In genomic region chr1:109269212-109269980, GRCh38 we compare ENCODE assay signal across 18 cellular contexts. TPM values are rescaled to one million over a fixed set of nuclear protein-coding genes. Genes with fewer than 3 reads are reported as not detected.
"Had no signal": no experiment of that assay in that cellular context is flagged by ENCODE, and none has a peak within 500 bp of the region (broad histone marks: within the 10 kb centered on the region; RNA-seq: fewer than 3 reads in every experiment).

No MANE protein-coding gene starts in this region.

- ATAC-seq: activated CD8-positive, alpha-beta memory T cell treated with anti-CD3 and anti-CD28 coated beads, Interleukin-2, amount 10 ng/mL, durations not matched to agents 7 days and 5 days; left lung; naive thymus-derived CD8-positive, alpha-beta T cell; stimulated activated naive CD8-positive, alpha-beta T cell treated with anti-CD3 and anti-CD28 coated beads, Interleukin-15, Interleukin-2, amounts not matched to agents 100 U/mL and 50 U/mL, for 24 hours; T-cell had no signal

- H3K27me3 ChIP-seq: left lung, transverse colon had no signal

- H3K36me3 ChIP-seq: left lung, transverse colon had no signal

- H3K27ac ChIP-seq: left lung, parathyroid adenoma, transverse colon had no signal

- H3K9me3 Mint-ChIP-seq: activated CD4-positive, alpha-beta memory T cell treated with anti-CD3 and anti-CD28 coated beads, Interleukin-2, amount 10 ng/mL, durations not matched to agents 7 days and 5 days; naive thymus-derived CD8-positive, alpha-beta T cell; T-cell had no signal

- H3K9me3 ChIP-seq: left lung, SK-N-SH, transverse colon had no signal

- H3K27ac Mint-ChIP-seq: activated CD4-positive, alpha-beta memory T cell treated with anti-CD3 and anti-CD28 coated beads, Interleukin-2, amount 10 ng/mL, durations not matched to agents 7 days and 5 days; activated CD8-positive, alpha-beta memory T cell treated with anti-CD3 and anti-CD28 coated beads, Interleukin-2, amount 10 ng/mL, durations not matched to agents 7 days and 5 days; activated naive CD8-positive, alpha-beta T cell; T-cell had no signal

- DNase-seq: activated CD4-positive, alpha-beta memory T cell treated with anti-CD3 and anti-CD28 coated beads, Interleukin-2, amount 10 ng/mL, durations not matched to agents 7 days and 5 days; activated CD4-positive, alpha-beta T cell treated with anti-CD3 and anti-CD28 coated beads for 48 hours; activated CD4-positive, CD25-positive, alpha-beta regulatory T cell; activated CD8-positive, alpha-beta memory T cell treated with anti-CD3 and anti-CD28 coated beads, Interleukin-2, amount 10 ng/mL, durations not matched to agents 7 days and 5 days; mesendoderm; SK-N-SH; stimulated activated naive CD8-positive, alpha-beta T cell treated with anti-CD3 and anti-CD28 coated beads, Interleukin-15, Interleukin-2, amounts not matched to agents 100 U/mL and 50 U/mL, for 24 hours; T-cell; T-helper 9 cell; transverse colon had no signal

- H3K4me3 ChIP-seq: left lung, transverse colon had no signal

- H3K4me1 ChIP-seq: left lung, parathyroid adenoma had no signal

- H3K27me3 Mint-ChIP-seq: activated CD4-positive, alpha-beta memory T cell treated with anti-CD3 and anti-CD28 coated beads, Interleukin-2, amount 10 ng/mL, durations not matched to agents 7 days and 5 days; activated CD8-positive, alpha-beta memory T cell treated with anti-CD3 and anti-CD28 coated beads, Interleukin-2, amount 10 ng/mL, durations not matched to agents 7 days and 5 days; activated naive CD8-positive, alpha-beta T cell; naive thymus-derived CD8-positive, alpha-beta T cell had no signal

- H3K4me3 Mint-ChIP-seq: activated CD4-positive, alpha-beta memory T cell treated with anti-CD3 and anti-CD28 coated beads, Interleukin-2, amount 10 ng/mL, durations not matched to agents 7 days and 5 days; activated CD8-positive, alpha-beta memory T cell treated with anti-CD3 and anti-CD28 coated beads, Interleukin-2, amount 10 ng/mL, durations not matched to agents 7 days and 5 days; activated naive CD8-positive, alpha-beta T cell; naive thymus-derived CD8-positive, alpha-beta T cell; T-cell had no signal

- H3K36me3 Mint-ChIP-seq: activated CD8-positive, alpha-beta memory T cell treated with anti-CD3 and anti-CD28 coated beads, Interleukin-2, amount 10 ng/mL, durations not matched to agents 7 days and 5 days had no signal

RNA-seq across cellular contexts. Expression of gene MYBPHL, which starts 37.4 kb away (rescaled TPM):
- total RNA-seq: activated CD4-positive, alpha-beta memory T cell treated with anti-CD3 and anti-CD28 coated beads, Interleukin-2, amount 10 ng/mL, durations not matched to agents 7 days and 5 days; activated CD8-positive, alpha-beta memory T cell treated with anti-CD3 and anti-CD28 coated beads, Interleukin-2, amount 10 ng/mL, durations not matched to agents 7 days and 5 days; epithelial cell of proximal tubule; fibroblast of lung; frontal cortex; naive thymus-derived CD8-positive, alpha-beta T cell; renal cortical epithelial cell; T-cell; transverse colon had no signal
- polyA plus RNA-seq: fibroblast of lung; naive thymus-derived CD8-positive, alpha-beta T cell had no signal
